ENCODE assay signal across 19 cellular contexts in the genomic region with DNA sequence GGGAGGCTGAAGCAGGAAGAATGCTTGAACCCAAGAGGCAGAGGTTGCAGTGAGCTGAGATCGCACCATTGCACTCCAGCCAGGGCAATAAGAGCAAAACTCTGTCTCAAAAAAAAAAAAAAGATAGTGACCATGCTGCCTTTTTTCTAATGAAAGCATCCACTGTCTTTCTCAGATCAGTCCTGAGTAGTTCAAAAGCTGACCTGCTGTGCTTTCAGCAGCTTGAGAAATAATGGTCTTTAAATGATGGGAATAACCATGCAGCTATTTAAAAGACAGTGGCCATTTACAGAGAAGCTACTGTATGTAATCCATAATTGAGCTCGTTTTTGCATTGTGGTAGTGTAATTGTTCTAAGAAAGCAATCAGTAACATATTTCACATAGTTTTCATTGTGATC. TPM values are rescaled to one million over a fixed set of nuclear protein-coding genes. Genes with fewer than 3 reads are reported as not detected.
DNase-seq lines count a peak whose midpoint lies in the region; ATAC-seq and TF ChIP-seq lines count a peak whose summit lies in the region.
"Had no signal": no experiment of that assay in that cellular context is flagged by ENCODE, and none has a peak within 500 bp of the region (broad histone marks: within the 10 kb centered on the region; RNA-seq: fewer than 3 reads in every experiment).

No MANE protein-coding gene starts in this region.

- peak overlapping the region; percentile 92 for H3K27ac Mint-ChIP-seq in progenitor cell of endocrine pancreas
- H3K27ac Mint-ChIP-seq in activated T-helper 1 cell treated with anti-CD3 and anti-CD28 coated beads, Interleukin-12 subunit alpha, Interleukin-12 subunit beta, Interleukin-2, Interleukin-4 antibody, amounts not matched to agents 30 ng/mL and 10 ng/mL and 1 ng/mL, durations not matched to agents 14 hours and 24 hours and 36 hours: no peak overlapping the region
- H3K27ac Mint-ChIP-seq: IgD-negative memory B cell had no signal

- TF ChIP-seq POLR2A in esophagus muscularis mucosa (IDR thresholded peaks at IDR 0.05; ENCODE audit: low read depth): no peak

- TF ChIP-seq EP300 in esophagus muscularis mucosa (IDR thresholded peaks at IDR 0.05): no peak

- H3K27ac ChIP-seq in 22Rv1 (peak overlapping the region; percentile 86), RWPE1 (peak overlapping the region; percentile 28; the same call in 1 of the 2 replicates), esophagus muscularis mucosa (replicated peaks in 1 of 4) (peak overlapping the region; percentile 24 to 100 (median 48))
- H3K27ac ChIP-seq: BLaER1 treated with 17β-estradiol and CSF1 and Interleukin-3, amounts not matched to agents 10 nM and 100 nM had no signal

- no peaks in the 10 kb centered on the region for H3K27me3 ChIP-seq in esophagus muscularis mucosa
- H3K27me3 ChIP-seq: BLaER1 treated with 17β-estradiol and CSF1 and Interleukin-3, amounts not matched to agents 10 nM and 100 nM had no signal

- POLR2A ChIA-PET in RWPE1 (lab: Yijun Ruan, JAX; ENCODE audit: low non-redundant PET): no interaction called here

- no peaks in the 10 kb centered on the region for H3K27me3 Mint-ChIP-seq in progenitor cell of endocrine pancreas
- no peaks in the 10 kb centered on the region for H3K27me3 Mint-ChIP-seq in activated T-helper 1 cell treated with anti-CD3 and anti-CD28 coated beads, Interleukin-12 subunit alpha, Interleukin-12 subunit beta, Interleukin-2, Interleukin-4 antibody, amounts not matched to agents 30 ng/mL and 10 ng/mL and 1 ng/mL, durations not matched to agents 14 hours and 24 hours and 36 hours (ENCODE audit: insufficient read depth)
- H3K27me3 Mint-ChIP-seq: IgD-negative memory B cell had no signal

- H3K4me1 ChIP-seq in esophagus muscularis mucosa: peaks cover 40 to 100% (median 100%) of the 10 kb centered on the region in 4 donors

- intact Hi-C loops in esophagus muscularis mucosa (cut with DNase I): no loop called here
- intact Hi-C loops in activated T-helper 1 cell treated with anti-CD3 and anti-CD28 coated beads, Interleukin-12 subunit alpha, Interleukin-12 subunit beta, Interleukin-2, Interleukin-4 antibody, amounts not matched to agents 30 ng/mL and 10 ng/mL and 1 ng/mL, durations not matched to agents 14 hours and 24 hours and 36 hours (cut with micrococcal nuclease): no loop called here

- TF ChIP-seq CTCF in 22Rv1 (IDR thresholded peaks at IDR 0.05) (no peak), RWPE1 (conservative IDR thresholded peaks at IDR 0.05; ENCODE audit: low read depth) (no peak), esophagus muscularis mucosa (IDR thresholded peaks at IDR 0.05) (no peak), progenitor cell of endocrine pancreas (IDR thresholded peaks at IDR 0.05; ENCODE audit: unreplicated experiment) (no peak)

- CTCF ChIA-PET in RWPE1 (lab: Yijun Ruan, JAX): interaction anchor here (0.6 kb wide), 3 partner anchors 69 to 101 kb away, joined by 3 to 7 read pairs (median 3); partner anchors contain the start of gene BFSP1

- peaks cover 15% of the 10 kb centered on the region for H3K36me3 Mint-ChIP-seq in progenitor cell of endocrine pancreas (ENCODE audit: insufficient read depth)
- H3K36me3 Mint-ChIP-seq in activated T-helper 1 cell treated with anti-CD3 and anti-CD28 coated beads, Interleukin-12 subunit alpha, Interleukin-12 subunit beta, Interleukin-2, Interleukin-4 antibody, amounts not matched to agents 30 ng/mL and 10 ng/mL and 1 ng/mL, durations not matched to agents 14 hours and 24 hours and 36 hours (ENCODE audit: low read depth): peaks cover 14% of the 10 kb centered on the region

- no peak overlapping the region for H3K4me3 ChIP-seq in esophagus muscularis mucosa
- H3K4me3 ChIP-seq: BLaER1 treated with 17β-estradiol and CSF1 and Interleukin-3, amounts not matched to agents 10 nM and 100 nM had no signal

- H3K9me3 Mint-ChIP-seq in progenitor cell of endocrine pancreas (ENCODE audit: low read depth): no peaks in the 10 kb centered on the region
- no peaks in the 10 kb centered on the region for H3K9me3 Mint-ChIP-seq in activated T-helper 1 cell treated with anti-CD3 and anti-CD28 coated beads, Interleukin-12 subunit alpha, Interleukin-12 subunit beta, Interleukin-2, Interleukin-4 antibody, amounts not matched to agents 30 ng/mL and 10 ng/mL and 1 ng/mL, durations not matched to agents 14 hours and 24 hours and 36 hours
- H3K9me3 Mint-ChIP-seq: IgD-negative memory B cell had no signal

- DNase-seq in RWPE1 (ENCODE audit: low spot score) (no peak), esophagus muscularis mucosa (ENCODE audit: extremely low spot score) (no peak), progenitor cell of endocrine pancreas (ENCODE audit: low spot score, unreplicated experiment) (no peak), NCI-H1092 (lab: John Stamatoyannopoulos, UW) (no peak), AML-193 (lab: John Stamatoyannopoulos, UW) (no peak)
- no peak for DNase-seq in activated T-helper 1 cell treated with anti-CD3 and anti-CD28 coated beads, Interleukin-12 subunit alpha, Interleukin-12 subunit beta, Interleukin-2, Interleukin-4 antibody, amounts not matched to agents 30 ng/mL and 10 ng/mL and 1 ng/mL, durations not matched to agents 14 hours and 24 hours and 36 hours (ENCODE audit: low spot score)
- DNase-seq: GF-D8; H7; Kasumi-1; NCI-H1417; NCI-H1930; NCI-H446 treated with DMSO at 0.1 percent for 48 hours; NK-92 treated with Interleukin-12 subunit alpha and Interleukin-12 subunit beta, amount 100 ng/mL, for 24 hours; OCI-M1; RPMI8226 had no signal

- ATAC-seq in HG02610 (IDR thresholded peaks at IDR 0.05; ENCODE audit: unreplicated experiment): no peak

- no peak overlapping the region for H3K4me3 Mint-ChIP-seq in progenitor cell of endocrine pancreas (ENCODE audit: low read depth)
- H3K4me3 Mint-ChIP-seq in activated T-helper 1 cell treated with anti-CD3 and anti-CD28 coated beads, Interleukin-12 subunit alpha, Interleukin-12 subunit beta, Interleukin-2, Interleukin-4 antibody, amounts not matched to agents 30 ng/mL and 10 ng/mL and 1 ng/mL, durations not matched to agents 14 hours and 24 hours and 36 hours: no peak overlapping the region
- H3K4me3 Mint-ChIP-seq: IgD-negative memory B cell had no signal

- WGBS in esophagus muscularis mucosa: 44% methylated on average over 2 of the region's 2 CpGs

- H3K4me1 Mint-ChIP-seq in progenitor cell of endocrine pancreas (ENCODE audit: low read depth): peaks cover 25% of the 10 kb centered on the region
- peaks cover 27% of the 10 kb centered on the region for H3K4me1 Mint-ChIP-seq in activated T-helper 1 cell treated with anti-CD3 and anti-CD28 coated beads, Interleukin-12 subunit alpha, Interleukin-12 subunit beta, Interleukin-2, Interleukin-4 antibody, amounts not matched to agents 30 ng/mL and 10 ng/mL and 1 ng/mL, durations not matched to agents 14 hours and 24 hours and 36 hours (ENCODE audit: low read depth)

- H3K9me3 ChIP-seq in esophagus muscularis mucosa: no peaks in the 10 kb centered on the region
- H3K9me3 ChIP-seq: BLaER1 treated with 17β-estradiol and CSF1 and Interleukin-3, amounts not matched to agents 10 nM and 100 nM had no signal

- peaks cover 28 to 95% (median 77%) of the 10 kb centered on the region in 4 donors for H3K36me3 ChIP-seq in esophagus muscularis mucosa

RNA-seq across cellular contexts. Expression of gene DSTN, which starts 36.1 kb away (rescaled TPM):
- total RNA-seq in esophagus muscularis mucosa: 1,000 to 10,000 TPM; 2,370 to 3,630 (median 3,339) TPM
- total RNA-seq in progenitor cell of endocrine pancreas: 199 and 201 TPM in 2 replicates
- 58.2 and 58.8 TPM in 2 replicates for total RNA-seq in activated T-helper 1 cell treated with anti-CD3 and anti-CD28 coated beads, Interleukin-12 subunit alpha, Interleukin-12 subunit beta, Interleukin-2, Interleukin-4 antibody, amounts not matched to agents 30 ng/mL and 10 ng/mL and 1 ng/mL, durations not matched to agents 14 hours and 24 hours and 36 hours

Comparison
In these comparisons a context has a peak if more than half of its experiments do, and no peak if none do; other contexts are left out.
1. H3K27ac ChIP-seq: peak in every context shown above with its lines; median percentile 86 in 22Rv1; 48 in esophagus muscularis mucosa; 28 in RWPE1.
2. RNA of gene DSTN, which starts 36.1 kb away (total RNA-seq): 2,370 to 3,630 TPM in esophagus muscularis mucosa; 199 to 201 TPM in progenitor cell of endocrine pancreas and 58.2 to 58.8 TPM in activated T-helper 1 cell treated with anti-CD3 and anti-CD28 coated beads, Interleukin-12 subunit alpha, Interleukin-12 subunit beta, Interleukin-2, Interleukin-4 antibody, amounts not matched to agents 30 ng/mL and 10 ng/mL and 1 ng/mL, durations not matched to agents 14 hours and 24 hours and 36 hours; every median in the first group is over 10 times any median in the second.